In the genomic region with DNA sequence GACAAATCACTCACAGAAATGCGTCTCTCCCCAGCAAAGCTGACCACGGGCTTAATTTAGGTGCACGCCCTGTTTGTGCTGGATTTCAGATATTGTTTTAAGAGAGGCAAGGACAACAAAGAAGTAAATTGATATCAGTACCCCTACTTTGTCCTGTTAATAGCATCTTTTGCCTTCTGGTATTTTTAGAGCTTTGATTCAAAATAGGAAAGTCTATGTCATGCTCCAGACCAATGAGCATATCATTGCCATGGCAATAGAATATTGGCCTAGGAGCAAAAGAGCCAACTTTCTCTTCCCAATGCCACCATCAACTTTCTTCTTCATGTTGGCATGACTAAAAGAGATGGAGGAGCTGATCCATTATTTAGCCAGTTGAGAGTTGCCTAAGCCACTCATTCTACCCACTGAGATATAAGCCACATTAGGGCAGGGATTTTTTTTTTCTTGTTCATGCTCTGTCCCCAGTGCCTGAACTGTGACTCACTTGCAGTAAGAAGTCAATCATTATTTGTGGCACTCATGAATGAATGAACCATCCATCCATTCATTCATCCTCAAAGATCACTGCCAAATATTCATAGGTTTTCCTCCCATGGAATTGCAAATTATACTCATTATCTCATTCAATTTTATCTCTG, we compare ENCODE assay signal across 22 cellular contexts. TPM values are rescaled to one million over a fixed set of nuclear protein-coding genes. Genes with fewer than 3 reads are reported as not detected.
DNase-seq lines count a peak whose midpoint lies in the region; ATAC-seq, FAIRE-seq and TF ChIP-seq lines count a peak whose summit lies in the region.
"Had no signal": no experiment of that assay in that cellular context is flagged by ENCODE, and none has a peak within 500 bp of the region (broad histone marks: within the 10 kb centered on the region; RNA-seq: fewer than 3 reads in every experiment).

No MANE protein-coding gene starts in this region.

- TF ChIP-seq POLR2A in H54 (IDR thresholded peaks at IDR 0.05; ENCODE audit: low read depth, low read length): no peak

- peak overlapping the region; percentile 43 for H3K4me2 ChIP-seq in hepatocyte
- H3K4me2 ChIP-seq: A549, BLaER1, GM23338 had no signal

- H3K9me2 ChIP-seq in hepatocyte (replicated peaks; ENCODE audit: insufficient read depth): no peaks in the 10 kb centered on the region

- H2AFZ ChIP-seq in hepatocyte: no peak overlapping the region
- H2AFZ ChIP-seq: GM23338 had no signal

- H3K4me1 ChIP-seq in hepatocyte (ENCODE audit: insufficient read depth): no peaks in the 10 kb centered on the region
- H3K4me1 ChIP-seq: A549 had no signal

- H4K20me1 ChIP-seq in hepatocyte (ENCODE audit: insufficient read depth, poor library complexity, severe bottlenecking): no peaks in the 10 kb centered on the region
- H4K20me1 ChIP-seq: BLaER1 had no signal

- H3K79me2 ChIP-seq in hepatocyte: no peaks in the 10 kb centered on the region

- no peaks in the 10 kb centered on the region for H3K9me3 ChIP-seq in hepatocyte (ENCODE audit: low read depth)
- H3K9me3 ChIP-seq: A549, BLaER1 had no signal

- no peak overlapping the region for H3K4me3 ChIP-seq in hepatocyte
- H3K4me3 ChIP-seq: A549, BLaER1, GM23338 had no signal

- no peaks in the 10 kb centered on the region for H3K27me3 ChIP-seq in hepatocyte
- H3K27me3 ChIP-seq: BLaER1 had no signal

- no peak for TF ChIP-seq CTCF in hepatocyte (IDR thresholded peaks at IDR 0.05; ENCODE audit: poor library complexity)

- no peak overlapping the region for H3K27ac ChIP-seq in hepatocyte
- H3K27ac ChIP-seq: A549, BLaER1 had no signal

- ATAC-seq in HG02884 (IDR thresholded peaks at IDR 0.05; ENCODE audit: unreplicated experiment): peak; percentile 39
- ATAC-seq: A549, GM23338, HCT116, Right ventricle myocardium inferior had no signal

- in situ Hi-C loops in ACHN (cut with HindIII; ENCODE audit: low pct_ligation_motif_present, low pct_unique_long_range_greater_than_20kb, low sequenced_read_pairs): no loop called here

- no peaks in the 10 kb centered on the region for H3K36me3 ChIP-seq in hepatocyte (replicated peaks; ENCODE audit: insufficient read depth, low read depth)
- H3K36me3 ChIP-seq: BLaER1 had no signal

- 71% methylated on average over 3 of the region's 3 CpGs for WGBS in hepatocyte (ENCODE audit: low lambda C conversion rate, missing lambda C conversion rate)

- FAIRE-seq in H54 (lab: Jason Lieb, UNC): no peak
- FAIRE-seq: A549, GM12892 had no signal

- DNase-seq in ACHN (peak; percentile 9), hepatocyte (ENCODE audit: low spot score) (no peak), renal cortical epithelial cell (ENCODE audit: low read depth) (peak; percentile 34), NCI-H1930 (lab: John Stamatoyannopoulos, UW) (no peak), T-helper 9 cell (no peak), H54 (ENCODE audit: insufficient read length, low spot score) (no peak)
- DNase-seq: CD4-positive, alpha-beta T cell; COR-L47; DND-41; Kasumi-1; NCI-H1417; NCI-H187; NCI-H2107; NCI-H446 treated with DMSO at 0.1 percent for 48 hours; NCI-H526 treated with DMSO at 0.1 percent for 48 hours had no signal

RNA-seq across cellular contexts. Expression of a gene that starts 23.0 kb away (rescaled TPM):
- total RNA-seq in hepatocyte (55.0 and 56.8 TPM in 2 replicates), renal cortical epithelial cell (12.2 and 53.9 TPM in 2 replicates)
- polyA plus RNA-seq in hepatocyte: 53.2 and 82.8 TPM in 2 replicates

Comparison
In these comparisons a context has a peak if more than half of its experiments do, and no peak if none do; other contexts are left out.
1. DNase-seq: peak in ACHN (single experiment) and renal cortical epithelial cell (single experiment); none in hepatocyte (single experiment), NCI-H1930 (0 of 2), T-helper 9 cell (single experiment) and H54 (single experiment).